9 cellular contexts compared by ENCODE assay signal in the genomic region with DNA sequence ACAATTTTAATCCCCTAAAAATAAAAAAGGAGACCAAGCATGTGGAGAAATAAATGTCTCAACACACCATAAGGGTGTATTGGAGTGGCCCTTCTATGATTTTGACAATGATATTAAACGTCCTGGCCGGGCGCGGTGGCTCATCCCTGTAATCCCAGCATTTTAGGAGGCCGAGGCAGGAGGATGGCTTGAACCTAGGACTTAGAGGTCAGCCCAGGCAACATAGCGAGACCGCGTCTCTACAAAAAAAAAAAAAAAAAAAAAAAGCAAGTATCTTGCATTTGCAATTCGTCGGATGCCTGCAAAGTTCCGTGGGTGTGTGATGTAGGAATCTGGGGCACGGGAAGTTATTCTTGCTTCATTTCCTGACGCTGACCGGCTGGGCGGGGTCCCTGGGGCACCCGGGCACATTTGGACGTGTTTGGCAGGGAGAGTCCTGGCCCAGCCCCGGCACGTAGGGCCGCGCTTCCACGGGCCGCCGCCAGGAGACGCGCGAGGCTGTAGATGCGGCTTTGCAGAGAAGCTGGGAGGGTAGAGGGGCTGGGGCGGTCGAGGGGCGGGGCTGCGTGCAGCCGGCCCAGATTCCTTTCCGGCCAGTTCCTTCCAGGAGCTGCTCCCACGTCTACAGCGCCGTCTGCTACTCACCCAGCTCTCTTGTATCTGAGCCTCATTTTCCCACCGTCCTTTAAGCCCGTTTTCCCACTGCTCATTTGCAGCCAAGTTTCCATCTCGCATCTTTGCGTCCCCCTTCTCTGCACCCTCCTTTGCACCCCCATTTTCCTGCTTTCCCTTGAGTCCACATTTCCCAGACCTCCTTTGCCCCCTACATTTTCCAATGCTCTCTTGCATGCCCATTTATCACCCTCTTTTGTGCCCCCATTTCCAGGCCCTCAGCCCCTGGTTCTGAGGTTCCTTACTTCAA. TPM values are rescaled to one million over a fixed set of nuclear protein-coding genes. Genes with fewer than 3 reads are reported as not detected.
DNase-seq lines count a peak whose midpoint lies in the region; ATAC-seq and TF ChIP-seq lines count a peak whose summit lies in the region.
"Had no signal": no experiment of that assay in that cellular context is flagged by ENCODE, and none has a peak within 500 bp of the region (broad histone marks: within the 10 kb centered on the region; RNA-seq: fewer than 3 reads in every experiment).

No MANE protein-coding gene starts in this region.

- H3K36me3 ChIP-seq in HUES64 (ENCODE audit: insufficient read depth, low read length) (no peaks in the 10 kb centered on the region), OCI-LY1 (ENCODE audit: insufficient read depth, low read length) (no peaks in the 10 kb centered on the region), mucosa of descending colon (ENCODE audit: low read depth) (no peaks in the 10 kb centered on the region)

- no peaks in the 10 kb centered on the region for H3K79me2 ChIP-seq in OCI-LY1 (ENCODE audit: insufficient read depth, low read length)

- ATAC-seq in mucosa of descending colon (peak; percentile 97), HG03135 (IDR thresholded peaks at IDR 0.05; ENCODE audit: unreplicated experiment) (no peak)

- H3K4me1 ChIP-seq in HUES64 (ENCODE audit: insufficient read depth, low read length) (peaks cover 3% of the 10 kb centered on the region; the same call in 1 of the 2 replicates), OCI-LY1 (ENCODE audit: insufficient read depth, low read length, severe bottlenecking) (peaks cover 5% of the 10 kb centered on the region), mucosa of descending colon (ENCODE audit: low read depth) (peaks cover 11% of the 10 kb centered on the region)

- H3K9ac ChIP-seq in HUES64 (ENCODE audit: low read depth, low read length) (no peak overlapping the region), OCI-LY1 (ENCODE audit: low read length) (no peak overlapping the region)

- 19% methylated on average over 41 of the region's 41 CpGs for WGBS in HUES64

- H3K27ac ChIP-seq in HUES64 (ENCODE audit: low read depth, low read length) (no peak overlapping the region), OCI-LY1 (ENCODE audit: low read depth, low read length, poor library complexity, severe bottlenecking) (no peak overlapping the region)

- TF ChIP-seq CTCF in OCI-LY1 (IDR thresholded peaks at IDR 0.05; ENCODE audit: low read length) (peak; percentile 95), epithelial cell of esophagus (IDR thresholded peaks at IDR 0.05; ENCODE audit: insufficient read depth, low read depth, low read length, missing control alignments) (peak; percentile 83), mucosa of descending colon (IDR thresholded peaks at IDR 0.05) (peak; percentile 99)

- no peak overlapping the region for H2AFZ ChIP-seq in OCI-LY1 (ENCODE audit: low read length)

- no peaks in the 10 kb centered on the region for H4K20me1 ChIP-seq in OCI-LY1 (ENCODE audit: insufficient read depth, low read length)

- peak overlapping the region; percentile 37 for H3K4me2 ChIP-seq in OCI-LY1 (ENCODE audit: low read length)

- H3K27me3 ChIP-seq in HUES64 (ENCODE audit: insufficient read depth, low read length) = no peaks in the 10 kb centered on the region
- H3K27me3 ChIP-seq in OCI-LY1 (ENCODE audit: insufficient read depth, low read length) = no peaks in the 10 kb centered on the region; the same call in 1 of the 2 replicates

- no peaks in the 10 kb centered on the region for H3F3A ChIP-seq in OCI-LY1 (ENCODE audit: insufficient read depth, low read length)

- peak overlapping the region; percentile 21; the same call in 1 of the 2 replicates for H3K4me3 ChIP-seq in HUES64 (ENCODE audit: low read length)
- H3K4me3 ChIP-seq in OCI-LY1 (ENCODE audit: low read depth, low read length, poor library complexity, severe bottlenecking) = peak overlapping the region; percentile 26
- no peak overlapping the region for H3K4me3 ChIP-seq in epithelial cell of esophagus (ENCODE audit: low read length)
- H3K4me3 ChIP-seq in mucosa of descending colon = no peak overlapping the region

- H3K9me2 ChIP-seq in OCI-LY1 (ENCODE audit: low read depth, low read length) = no peaks in the 10 kb centered on the region

- no peaks in the 10 kb centered on the region for H3K9me3 ChIP-seq in HUES64 (ENCODE audit: insufficient read depth, low read depth, low read length)
- no peaks in the 10 kb centered on the region for H3K9me3 ChIP-seq in OCI-LY1 (ENCODE audit: low read length)
- H3K9me3 ChIP-seq in mucosa of descending colon = no peaks in the 10 kb centered on the region

- DNase-seq in ELR (ENCODE audit: low read depth) = peak; percentile 89
- DNase-seq in activated CD8-positive, alpha-beta memory T cell treated with anti-CD3 and anti-CD28 coated beads, Interleukin-2, amount 50 U/mL, for 48 hours = peak; percentile 94
- peak; percentile 96 for DNase-seq in epithelial cell of esophagus (ENCODE audit: low read depth)
- peak; percentile 94 to 97 (median 96) for DNase-seq in mucosa of descending colon
- peak; percentile 46 to 56 for DNase-seq in stimulated activated CD8-positive, alpha-beta memory T cell treated with anti-CD3 and anti-CD28 coated beads, Interleukin-2, amount 100 ng/mL, for 1 hour (ENCODE audit: low read depth in 2 of 2)

- intact Hi-C loops in mucosa of descending colon (cut with DNase I, micrococcal nuclease) = loop anchor here in 1 of 2 donors (10.0 kb wide), 1 partner anchor 151 kb away; no protein-coding TSS in a partner anchor

RNA-seq across cellular contexts. Expression of a gene that starts 2.2 kb away (rescaled TPM):
- polyA plus RNA-seq in HUES64 (2013, experiment 1 of 2) = not detected
- not detected for polyA plus RNA-seq in HUES64 (2013, experiment 2 of 2)
- total RNA-seq in mucosa of descending colon = not detected
- polyA plus RNA-seq: thymus had no signal

RNA-seq across cellular contexts. Expression of a gene that starts 31.4 kb away (rescaled TPM):
- 16.9 TPM for polyA plus RNA-seq in HUES64 (2013, experiment 1 of 2)
- polyA plus RNA-seq in HUES64 (2013, experiment 2 of 2) = 26.4 TPM
- 10 to 100 TPM; 62.4 to 94.7 (median 62.8) TPM for total RNA-seq in mucosa of descending colon

RNA-seq across cellular contexts. Expression of a gene that starts 45.7 kb away (rescaled TPM):
- polyA plus RNA-seq in HUES64 (2013, experiment 1 of 2) = 5.0 TPM
- polyA plus RNA-seq in HUES64 (2013, experiment 2 of 2) = 5.6 TPM
- total RNA-seq in mucosa of descending colon = 10 to 100 TPM; 21.0 to 34.9 (median 33.9) TPM

RNA-seq across cellular contexts. Expression of a gene that starts 52.3 kb away (rescaled TPM):
- polyA plus RNA-seq in HUES64 (2013, experiment 1 of 2) = 53.3 TPM
- polyA plus RNA-seq in HUES64 (2013, experiment 2 of 2) = 57.5 TPM
- 10 to 100 TPM; 37.3 to 61.8 (median 55.7) TPM for total RNA-seq in mucosa of descending colon

RNA-seq across cellular contexts. Expression of a gene that starts 52.6 kb away (rescaled TPM):
- polyA plus RNA-seq in HUES64 (2013, experiment 1 of 2) = 4.2 TPM
- polyA plus RNA-seq in HUES64 (2013, experiment 2 of 2) = 4.9 TPM
- total RNA-seq in mucosa of descending colon = 10 to 100 TPM; 27.4 to 40.5 (median 38.8) TPM

Comparison
In these comparisons a context has a peak if more than half of its experiments do, and no peak if none do; other contexts are left out.
1. H3K4me3 ChIP-seq: peak in HUES64 (single experiment) and OCI-LY1 (single experiment); none in epithelial cell of esophagus (single experiment) and mucosa of descending colon (single experiment).
2. Peak in every context shown above with its lines, with median percentiles within 50 percentile points of each other: DNase-seq and CTCF ChIP-seq.